ENCODE assay signal across 10 cellular contexts in genomic region chr10:28367865-28368541, GRCh38.
A peak's percentile ranks its signal among the peaks of the same experiment; 100 is the strongest.
DNase-seq lines count a peak whose midpoint lies in the region; ATAC-seq and TF ChIP-seq lines count a peak whose summit lies in the region.
"Had no signal": no experiment of that assay in that cellular context is flagged by ENCODE, and none has a peak within 500 bp of the region (broad histone marks: within the 10 kb centered on the region; RNA-seq: fewer than 3 reads in every experiment).

No MANE protein-coding gene starts in this region.

- H3F3A ChIP-seq in smooth muscle cell (ENCODE audit: low read depth), result no peaks in the 10 kb centered on the region

- intact Hi-C loops in A673 (cut with micrococcal nuclease; ENCODE audit: unreplicated experiment) (no loop called here), cardiac septum (cut with DNase I) (no loop called here), ascending aorta (cut with DNase I) (no loop called here)

- TF ChIP-seq CTCF in A673 (conservative IDR thresholded peaks at IDR 0.05; ENCODE audit: low read depth, low read length) (no peak), smooth muscle cell (IDR thresholded peaks at IDR 0.05; ENCODE audit: borderline replicate concordance, insufficient read depth, poor library complexity, severe bottlenecking) (no peak), ascending aorta (IDR thresholded peaks at IDR 0.05) (no peak)

- no TSS peak for BruUV-seq in A673 (replicated peaks; lab: Mats Ljungman, UMichigan)

- no peaks in the 10 kb centered on the region for H3K36me3 ChIP-seq in A673 (ENCODE audit: insufficient read depth, low read length, poor library complexity, severe bottlenecking)
- H3K36me3 ChIP-seq in smooth muscle cell (ENCODE audit: low read depth), result no peaks in the 10 kb centered on the region
- H3K36me3 ChIP-seq in ascending aorta, result no peaks in the 10 kb centered on the region

- ATAC-seq in GM19395 (IDR thresholded peaks at IDR 0.05; ENCODE audit: unreplicated experiment), result peak; percentile 99
- peak; percentile 85 for ATAC-seq in HG03442 (IDR thresholded peaks at IDR 0.05; ENCODE audit: unreplicated experiment)

- H3K27ac ChIP-seq in A673 (ENCODE audit: low read depth, low read length, poor library complexity, severe bottlenecking) (no peak overlapping the region), smooth muscle cell (ENCODE audit: low read depth) (no peak overlapping the region), ascending aorta (no peak overlapping the region)
- H3K27ac ChIP-seq: C4-2B, parathyroid adenoma had no signal

- CTCF ChIA-PET in A673 (lab: Charles Lee), result no interaction called here

- H3K4me3 ChIP-seq in A673 (ENCODE audit: low read depth, low read length, poor library complexity, severe bottlenecking) (no peak overlapping the region), smooth muscle cell (no peak overlapping the region), ascending aorta (no peak overlapping the region)

- H3K9ac ChIP-seq in smooth muscle cell (ENCODE audit: low read depth), result no peak overlapping the region
- H3K9ac ChIP-seq: parathyroid adenoma had no signal

- H3K4me1 ChIP-seq in A673 (ENCODE audit: insufficient read depth, low read length, poor library complexity, severe bottlenecking) (peaks cover 4% of the 10 kb centered on the region), smooth muscle cell (ENCODE audit: low read depth) (peaks cover 6% of the 10 kb centered on the region), ascending aorta (no peaks in the 10 kb centered on the region)
- H3K4me1 ChIP-seq: parathyroid adenoma had no signal

- DNase-seq in A673 (ENCODE audit: low spot score), result peak; percentile 34
- peak; percentile 54 for DNase-seq in activated CD4-positive, alpha-beta T cell treated with anti-CD3 and anti-CD28 coated beads, Interleukin-2, amount 50 U/mL, for 1 hour
- DNase-seq in cardiac septum (ENCODE audit: low spot score), result peak; percentile 84
- peak; percentile 9 for DNase-seq in stimulated activated CD8-positive, alpha-beta memory T cell treated with anti-CD3 and anti-CD28 coated beads, Interleukin-7, amount 100 ng/mL, for 24 hours (ENCODE audit: low read depth)
- DNase-seq in smooth muscle cell (lab: John Stamatoyannopoulos, UW; ENCODE audit: unreplicated experiment), result no peak
- DNase-seq in ascending aorta (ENCODE audit: low spot score in 2 of 2), result no peak

- H3K9me3 ChIP-seq in A673 (ENCODE audit: low read depth, low read length, poor library complexity, severe bottlenecking) (no peaks in the 10 kb centered on the region), smooth muscle cell (replicated peaks; ENCODE audit: low read depth) (no peaks in the 10 kb centered on the region), ascending aorta (no peaks in the 10 kb centered on the region)

- H3K79me2 ChIP-seq in smooth muscle cell (ENCODE audit: low read depth), result no peaks in the 10 kb centered on the region
- H3K79me2 ChIP-seq: parathyroid adenoma had no signal

- no peak overlapping the region for H2AFZ ChIP-seq in smooth muscle cell (ENCODE audit: low read depth)
- H2AFZ ChIP-seq: parathyroid adenoma had no signal

- 76% methylated on average over 10 of the region's 10 CpGs for WGBS in smooth muscle cell (ENCODE audit: low lambda C conversion rate)

- no peak overlapping the region for H3K4me2 ChIP-seq in smooth muscle cell

- H4K20me1 ChIP-seq in smooth muscle cell (ENCODE audit: low read depth), result no peaks in the 10 kb centered on the region

- H3K27me3 ChIP-seq in A673 (replicated peaks; ENCODE audit: insufficient read depth, low read depth, low read length, poor library complexity) (no peaks in the 10 kb centered on the region), smooth muscle cell (ENCODE audit: low read depth) (peaks cover 14% of the 10 kb centered on the region), ascending aorta (no peaks in the 10 kb centered on the region)

- POLR2A ChIA-PET in A673 (lab: Charles Lee; ENCODE audit: low non-redundant PET), result no interaction called here

Comparison
In these comparisons a context has a peak if more than half of its experiments do, and no peak if none do; other contexts are left out.
1. DNase-seq: peak in A673 (single experiment), activated CD4-positive, alpha-beta T cell treated with anti-CD3 and anti-CD28 coated beads, Interleukin-2, amount 50 U/mL, for 1 hour (single experiment), cardiac septum (single experiment) and stimulated activated CD8-positive, alpha-beta memory T cell treated with anti-CD3 and anti-CD28 coated beads, Interleukin-7, amount 100 ng/mL, for 24 hours (single experiment); none in smooth muscle cell (single experiment) and ascending aorta (0 of 2).